Comparison of ENCODE assay signal across 19 cellular contexts in the genomic region with DNA sequence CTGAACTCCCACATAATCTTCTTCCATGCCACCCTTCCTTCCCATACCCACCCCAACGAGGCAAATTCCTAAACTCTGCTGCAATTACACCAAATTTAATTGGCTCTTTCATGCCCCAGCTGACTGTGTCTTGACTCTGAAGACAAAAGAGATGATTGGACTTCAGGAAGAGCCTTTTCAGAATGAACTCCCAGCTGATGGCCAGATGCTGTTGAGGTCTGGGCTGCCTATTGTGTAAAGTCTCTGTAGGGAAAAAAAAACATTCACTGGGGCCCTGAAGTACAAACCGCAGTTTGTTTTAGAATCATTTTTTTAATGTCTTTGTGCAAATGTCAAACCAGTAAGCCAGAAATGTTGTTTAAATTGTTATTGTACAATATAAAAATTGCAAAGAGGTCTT.
DNase-seq lines count a peak whose midpoint lies in the region; ATAC-seq and TF ChIP-seq lines count a peak whose summit lies in the region.
"Had no signal": no experiment of that assay in that cellular context is flagged by ENCODE, and none has a peak within 500 bp of the region (broad histone marks: within the 10 kb centered on the region; RNA-seq: fewer than 3 reads in every experiment).

No MANE protein-coding gene starts in this region.

- H3K4me3 Mint-ChIP-seq in nephron: no peak overlapping the region
- H3K4me3 Mint-ChIP-seq: activated CD4-positive, alpha-beta T cell treated with anti-CD3 and anti-CD28 coated beads, Interleukin-2, amount 10 ng/mL, durations not matched to agents 24 days and 14 days; immature natural killer cell; memory B cell; neural crest cell had no signal

- ATAC-seq in GM21367 (IDR thresholded peaks at IDR 0.05; ENCODE audit: unreplicated experiment): no peak
- no peak for ATAC-seq in HG02870 (IDR thresholded peaks at IDR 0.05; ENCODE audit: unreplicated experiment)
- ATAC-seq: activated naive CD4-positive, alpha-beta T cell treated with anti-CD3 and anti-CD28 coated beads, Interleukin-2, amount 50 U/mL, for 72 hours had no signal

- peak overlapping the region in 2 of 3 experiments; percentile 4 to 12 for H3K27ac Mint-ChIP-seq in nephron
- H3K27ac Mint-ChIP-seq: activated CD4-positive, alpha-beta T cell treated with anti-CD3 and anti-CD28 coated beads, Interleukin-2, amount 10 ng/mL, durations not matched to agents 24 days and 14 days; activated naive CD4-positive, alpha-beta T cell treated with anti-CD3 and anti-CD28 coated beads, Interleukin-2, amount 50 U/mL, for 72 hours; immature natural killer cell; memory B cell had no signal

- no peaks in the 10 kb centered on the region for H3K36me3 Mint-ChIP-seq in nephron (ENCODE audit: low read depth)
- H3K36me3 Mint-ChIP-seq: activated naive CD4-positive, alpha-beta T cell treated with anti-CD3 and anti-CD28 coated beads, Interleukin-2, amount 50 U/mL, for 72 hours; immature natural killer cell; memory B cell had no signal

- peaks cover 8% of the 10 kb centered on the region for H3K9me3 Mint-ChIP-seq in nephron

- no peak for TF ChIP-seq CTCF in nephron (IDR thresholded peaks at IDR 0.05; ENCODE audit: unreplicated experiment in 3 of 3)

- DNase-seq in AG20443 (ENCODE audit: low spot score) (peak; percentile 48), M059J (ENCODE audit: low read depth) (peak; percentile 3), epidermal melanocyte (ENCODE audit: insufficient read length, low spot score) (peak; percentile 38), NOMO-1 treated with dmso at 0.1 percent for 144 hours (lab: John Stamatoyannopoulos, UW; ENCODE audit: unreplicated experiment) (no peak)
- DNase-seq in activated naive CD4-positive, alpha-beta T cell (lab: John Stamatoyannopoulos, UW): no peak
- DNase-seq: activated CD4-positive, alpha-beta T cell treated with anti-CD3 and anti-CD28 coated beads, Interleukin-2, amount 10 ng/mL, durations not matched to agents 24 days and 14 days; activated CD8-positive, alpha-beta memory T cell treated with anti-CD3 and anti-CD28 coated beads, Interleukin-2, amount 50 U/mL, for 48 hours; cerebellar nuclear complex; HCEC 1CT; immature natural killer cell; NCI-H1436 treated with DMSO at 0.1 percent for 48 hours; NCI-H446 treated with DMSO at 0.1 percent for 48 hours; stimulated activated CD4-positive, alpha-beta T cell treated with anti-CD3 and anti-CD28 coated beads, Interleukin-1b, Interleukin-23, amount 100 ng/mL, for 48 hours had no signal

- H3K27me3 Mint-ChIP-seq in nephron (ENCODE audit: low read depth): no peaks in the 10 kb centered on the region
- H3K27me3 Mint-ChIP-seq: activated CD4-positive, alpha-beta T cell treated with anti-CD3 and anti-CD28 coated beads, Interleukin-2, amount 10 ng/mL, durations not matched to agents 24 days and 14 days; memory B cell had no signal

- no peaks in the 10 kb centered on the region for H3K4me1 Mint-ChIP-seq in nephron
- H3K4me1 Mint-ChIP-seq: activated CD4-positive, alpha-beta T cell treated with anti-CD3 and anti-CD28 coated beads, Interleukin-2, amount 10 ng/mL, durations not matched to agents 24 days and 14 days; immature natural killer cell; memory B cell had no signal

Comparison
In these comparisons a context has a peak if more than half of its experiments do, and no peak if none do; other contexts are left out.
1. DNase-seq: peak in AG20443 (single experiment), M059J (single experiment) and epidermal melanocyte (single experiment); none in NOMO-1 treated with dmso at 0.1 percent for 144 hours (single experiment) and activated naive CD4-positive, alpha-beta T cell (0 of 4).